Comparison of ENCODE assay signal across 1 cellular context in genomic region chr6:84769247-84769646, GRCh38.
A peak's percentile ranks its signal among the peaks of the same experiment; 100 is the strongest.
TF ChIP-seq lines count a peak whose summit lies in the region.

No MANE protein-coding gene starts in this region.

TF ChIP-seq in HEK293, 187 proteins besides CTCF, POLR2A, EP300 and RAD21 (continued from another document):
- TF ChIP-seq ZNF335 (tag by site-specific recombination; conservative IDR thresholded peaks at IDR 0.05): no peak
- TF ChIP-seq ZIC2 (tag by site-specific recombination; IDR thresholded peaks at IDR 0.05): no peak
- peak; percentile 53 for TF ChIP-seq SP7 (tag by site-specific recombination; IDR thresholded peaks at IDR 0.05)
- TF ChIP-seq ZNF394 (tag by site-specific recombination; IDR thresholded peaks at IDR 0.05; ENCODE audit: borderline replicate concordance): no peak
- no peak for TF ChIP-seq ZNF24 (tag by site-specific recombination; IDR thresholded peaks at IDR 0.05)
- TF ChIP-seq ZNF518A (tag by site-specific recombination; conservative IDR thresholded peaks at IDR 0.05; ENCODE audit: low read depth): no peak
- TF ChIP-seq RBAK (tag by site-specific recombination; IDR thresholded peaks at IDR 0.05): no peak
- no peak for TF ChIP-seq GLIS1 (tag by site-specific recombination; IDR thresholded peaks at IDR 0.05)
- no peak for TF ChIP-seq BCL6B (tag by site-specific recombination; IDR thresholded peaks at IDR 0.05)
- no peak for TF ChIP-seq ZBTB26 (tag by site-specific recombination; optimal IDR thresholded peaks at IDR 0.05)
- TF ChIP-seq EGR2 (tag by site-specific recombination; IDR thresholded peaks at IDR 0.05; ENCODE audit: low read depth): peak; percentile 78; the same call in 1 of the 2 replicates
- no peak for TF ChIP-seq ZNF138 (tag by site-specific recombination; IDR thresholded peaks at IDR 0.05; ENCODE audit: borderline replicate concordance)
- no peak for TF ChIP-seq ZNF600 (tag by site-specific recombination; IDR thresholded peaks at IDR 0.05)
- no peak for TF ChIP-seq ZNF292 (tag by site-specific recombination; IDR thresholded peaks at IDR 0.05; ENCODE audit: borderline replicate concordance, low read depth)
- TF ChIP-seq ZNF18 (tag by site-specific recombination; IDR thresholded peaks at IDR 0.05): no peak
- TF ChIP-seq MZF1 (tag by site-specific recombination; IDR thresholded peaks at IDR 0.05; ENCODE audit: borderline replicate concordance): no peak
- TF ChIP-seq ZNF670 (tag by site-specific recombination; IDR thresholded peaks at IDR 0.05; ENCODE audit: low read depth): no peak
- no peak for TF ChIP-seq KLF9 (tag by site-specific recombination; IDR thresholded peaks at IDR 0.05; ENCODE audit: low read depth)
- TF ChIP-seq ZNF660 (tag by site-specific recombination; IDR thresholded peaks at IDR 0.05): no peak
